Comparison of ENCODE assay signal across 1 cellular context in genomic region chr17:48554412-48555090, GRCh38.
TF ChIP-seq lines count a peak whose summit lies in the region.

No MANE protein-coding gene starts in this region.

TF ChIP-seq in WTC11, 78 proteins besides CTCF, POLR2A, EP300 and RAD21 (continued from another document):
- TF ChIP-seq CDX4 (CRISPR knock-in tag; IDR thresholded peaks at IDR 0.05; ENCODE audit: borderline replicate concordance): no peak
- TF ChIP-seq, protein P1, sequence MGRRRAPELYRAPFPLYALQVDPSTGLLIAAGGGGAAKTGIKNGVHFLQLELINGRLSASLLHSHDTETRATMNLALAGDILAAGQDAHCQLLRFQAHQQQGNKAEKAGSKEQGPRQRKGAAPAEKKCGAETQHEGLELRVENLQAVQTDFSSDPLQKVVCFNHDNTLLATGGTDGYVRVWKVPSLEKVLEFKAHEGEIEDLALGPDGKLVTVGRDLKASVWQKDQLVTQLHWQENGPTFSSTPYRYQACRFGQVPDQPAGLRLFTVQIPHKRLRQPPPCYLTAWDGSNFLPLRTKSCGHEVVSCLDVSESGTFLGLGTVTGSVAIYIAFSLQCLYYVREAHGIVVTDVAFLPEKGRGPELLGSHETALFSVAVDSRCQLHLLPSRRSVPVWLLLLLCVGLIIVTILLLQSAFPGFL (CRISPR knock-in tag; IDR thresholded peaks at IDR 0.05; ENCODE audit: borderline replicate concordance): no peak
- no peak for TF ChIP-seq JAZF1 (CRISPR knock-in tag; IDR thresholded peaks at IDR 0.05)
- TF ChIP-seq ZNF232 (CRISPR knock-in tag; IDR thresholded peaks at IDR 0.05): no peak
- TF ChIP-seq, protein P2, sequence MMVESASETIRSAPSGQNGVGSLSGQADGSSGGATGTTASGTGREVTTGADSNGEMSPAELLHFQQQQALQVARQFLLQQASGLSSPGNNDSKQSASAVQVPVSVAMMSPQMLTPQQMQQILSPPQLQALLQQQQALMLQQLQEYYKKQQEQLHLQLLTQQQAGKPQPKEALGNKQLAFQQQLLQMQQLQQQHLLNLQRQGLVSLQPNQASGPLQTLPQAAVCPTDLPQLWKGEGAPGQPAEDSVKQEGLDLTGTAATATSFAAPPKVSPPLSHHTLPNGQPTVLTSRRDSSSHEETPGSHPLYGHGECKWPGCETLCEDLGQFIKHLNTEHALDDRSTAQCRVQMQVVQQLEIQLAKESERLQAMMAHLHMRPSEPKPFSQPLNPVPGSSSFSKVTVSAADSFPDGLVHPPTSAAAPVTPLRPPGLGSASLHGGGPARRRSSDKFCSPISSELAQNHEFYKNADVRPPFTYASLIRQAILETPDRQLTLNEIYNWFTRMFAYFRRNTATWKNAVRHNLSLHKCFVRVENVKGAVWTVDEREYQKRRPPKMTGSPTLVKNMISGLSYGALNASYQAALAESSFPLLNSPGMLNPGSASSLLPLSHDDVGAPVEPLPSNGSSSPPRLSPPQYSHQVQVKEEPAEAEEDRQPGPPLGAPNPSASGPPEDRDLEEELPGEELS (CRISPR knock-in tag; IDR thresholded peaks at IDR 0.05): no peak
- TF ChIP-seq FOXJ3 (CRISPR knock-in tag; IDR thresholded peaks at IDR 0.05; ENCODE audit: borderline replicate concordance): no peak
- no peak for TF ChIP-seq NR3C1 (CRISPR knock-in tag; conservative IDR thresholded peaks at IDR 0.05; ENCODE audit: low read depth)
- TF ChIP-seq SP1 (CRISPR knock-in tag; conservative IDR thresholded peaks at IDR 0.05): no peak
- TF ChIP-seq FOXP1 (CRISPR knock-in tag; IDR thresholded peaks at IDR 0.05; ENCODE audit: borderline replicate concordance): no peak
- TF ChIP-seq ZNF263 (CRISPR knock-in tag; IDR thresholded peaks at IDR 0.05; ENCODE audit: low read depth): no peak
- TF ChIP-seq ZNF671 (CRISPR knock-in tag; IDR thresholded peaks at IDR 0.05): no peak
